Comparison of ENCODE assay signal across 39 cellular contexts in the genomic region with DNA sequence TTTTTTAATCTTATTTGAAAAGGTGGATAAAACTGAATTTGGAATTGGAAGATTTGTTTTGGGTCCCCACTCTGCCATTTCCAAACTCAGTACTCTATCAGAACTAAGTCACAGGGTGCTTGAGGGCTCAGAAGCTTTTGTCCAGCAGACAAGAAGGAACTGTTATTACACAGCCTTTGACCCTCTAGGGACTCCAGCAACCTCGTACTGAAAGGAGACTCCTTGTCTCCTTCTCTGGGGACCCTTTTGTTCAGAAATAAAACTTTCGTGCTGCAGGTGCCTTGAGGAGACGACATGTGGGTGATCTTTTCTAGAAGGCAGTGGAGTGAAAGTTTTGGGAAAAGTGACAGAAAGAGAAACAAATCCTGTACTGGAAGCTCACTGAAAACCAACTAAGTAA. TPM values are rescaled to one million over a fixed set of nuclear protein-coding genes. Genes with fewer than 3 reads are reported as not detected.
"Had no signal": no experiment of that assay in that cellular context is flagged by ENCODE, and none has a peak within 500 bp of the region (broad histone marks: within the 10 kb centered on the region; RNA-seq: fewer than 3 reads in every experiment).

No MANE protein-coding gene starts in this region.

- H3K4me3 ChIP-seq: MG63 had no signal

- DNase-seq: Kasumi-1, KG1, MG63, MM.1S, MV-4-11, NCI-H1048, NCI-H1092, NCI-H1092 treated with DMSO at 0.1 percent for 48 hours, NCI-H1105, NCI-H1105 treated with DMSO at 0.1 percent for 48 hours, NCI-H1417, NCI-H1417 treated with DMSO at 0.1 percent for 48 hours, NCI-H1436, NCI-H1436 treated with DMSO at 0.1 percent for 48 hours, NCI-H146, NCI-H1694, NCI-H1694 treated with DMSO at 0.1 percent for 48 hours, NCI-H187, NCI-H187 treated with DMSO at 0.1 percent for 48 hours, NCI-H1930, NCI-H2029 treated with DMSO at 0.1 percent for 48 hours, NCI-H2081, NCI-H2081 treated with DMSO at 0.1 percent for 48 hours, NCI-H2107, NCI-H2171, NCI-H2171 treated with DMSO at 0.1 percent for 48 hours, NCI-H2227 treated with DMSO at 0.1 percent for 48 hours, NCI-H226, NCI-H345, NCI-H446, NCI-H446 treated with DMSO at 0.1 percent for 48 hours, NCI-H510A, NCI-H510A treated with DMSO at 0.1 percent for 48 hours, NCI-H524 had no signal

- H3K9ac ChIP-seq: KMS-11 had no signal

- H3K27me3 ChIP-seq: MG63 had no signal

- H3K4me2 ChIP-seq: KMS-11 had no signal

- H3K27ac ChIP-seq: KMS-11 had no signal

- H3K36me3 ChIP-seq: MG63 had no signal

- H3K9me3 ChIP-seq: MG63 had no signal

RNA-seq across cellular contexts. Expression of gene RNF39, which starts 21.9 kb away (rescaled TPM):
- total RNA-seq: LHCN-M2, NCI-H460 had no signal

RNA-seq across cellular contexts. Expression of gene TRIM31, which starts 59.2 kb away (rescaled TPM):
- total RNA-seq: LHCN-M2, M059J, MCF 10A, NCI-H460 had no signal
